In genomic region chr6:33744001-33744848, GRCh38 we compare ENCODE assay signal across 1 cellular context.
TF ChIP-seq lines count a peak whose summit lies in the region.

No MANE protein-coding gene starts in this region.

TF ChIP-seq in HEK293, 187 proteins besides CTCF, POLR2A, EP300 and RAD21 (continued from another document and continues in another):
- TF ChIP-seq ZNF449 (tag by site-specific recombination; IDR thresholded peaks at IDR 0.05) (no peak), ZNF645 (tag by site-specific recombination; IDR thresholded peaks at IDR 0.05) (no peak), ZBTB21 (tag by site-specific recombination; IDR thresholded peaks at IDR 0.05) (0 out of 2 replicates have a peak, but pooled peaks have one; percentile 16), ZNF416 (tag by site-specific recombination; IDR thresholded peaks at IDR 0.05) (no peak), ZNF571 (tag by site-specific recombination; IDR thresholded peaks at IDR 0.05) (no peak), ZNF37A (tag by site-specific recombination; IDR thresholded peaks at IDR 0.05) (no peak), ZNF549 (tag by site-specific recombination; IDR thresholded peaks at IDR 0.05) (no peak), WT1 (tag by site-specific recombination; IDR thresholded peaks at IDR 0.05) (peak; percentile 55), ZNF560 (tag by site-specific recombination; IDR thresholded peaks at IDR 0.05; ENCODE audit: borderline replicate concordance) (no peak), OVOL3 (tag by site-specific recombination; IDR thresholded peaks at IDR 0.05) (no peak), HIC1 (tag by site-specific recombination; IDR thresholded peaks at IDR 0.05) (no peak), ZNF239 (tag by site-specific recombination; IDR thresholded peaks at IDR 0.05) (no peak), ZNF18 (tag by site-specific recombination; IDR thresholded peaks at IDR 0.05) (peak; percentile 85), ZNF248 (tag by site-specific recombination; IDR thresholded peaks at IDR 0.05) (no peak), ZNF624 (tag by site-specific recombination; IDR thresholded peaks at IDR 0.05) (no peak), FEZF1 (tag by site-specific recombination; IDR thresholded peaks at IDR 0.05) (no peak), ZNF174 (tag by site-specific recombination; IDR thresholded peaks at IDR 0.05) (no peak), ZNF112 (tag by site-specific recombination; IDR thresholded peaks at IDR 0.05) (no peak), ZNF202 (tag by site-specific recombination; IDR thresholded peaks at IDR 0.05; ENCODE audit: borderline replicate concordance) (no peak), ZNF2 (tag by site-specific recombination; IDR thresholded peaks at IDR 0.05) (0 out of 2 replicates have a peak, but pooled peaks have one; percentile 75), ZSCAN16 (tag by site-specific recombination; IDR thresholded peaks at IDR 0.05) (no peak), ZNF426 (tag by site-specific recombination; IDR thresholded peaks at IDR 0.05) (no peak), ZNF398 (tag by site-specific recombination; IDR thresholded peaks at IDR 0.05) (peak; percentile 64), BCL11A (tag by site-specific recombination; IDR thresholded peaks at IDR 0.05; ENCODE audit: low read depth) (peak; percentile 47; the same call in 1 of the 2 replicates), ZNF24 (tag by site-specific recombination; IDR thresholded peaks at IDR 0.05) (peak; percentile 78; the same call in 1 of the 2 replicates), ZNF837 (tag by site-specific recombination; IDR thresholded peaks at IDR 0.05) (no peak), ZNF776 (tag by site-specific recombination; IDR thresholded peaks at IDR 0.05; ENCODE audit: borderline replicate concordance) (no peak), GLI2 (tag by site-specific recombination; IDR thresholded peaks at IDR 0.05; ENCODE audit: borderline replicate concordance, low read depth) (no peak), OSR2 (tag by site-specific recombination; IDR thresholded peaks at IDR 0.05) (no peak), ZNF623 (tag by site-specific recombination; IDR thresholded peaks at IDR 0.05) (no peak), ZNF610 (tag by site-specific recombination; IDR thresholded peaks at IDR 0.05; ENCODE audit: borderline replicate concordance) (no peak), KLF10 (tag by site-specific recombination; IDR thresholded peaks at IDR 0.05) (no peak), ZNF510 (tag by site-specific recombination; IDR thresholded peaks at IDR 0.05; ENCODE audit: insufficient replicate concordance) (no peak), BCL6B (tag by site-specific recombination; IDR thresholded peaks at IDR 0.05) (no peak), PATZ1 (tag by site-specific recombination; IDR thresholded peaks at IDR 0.05) (peak; percentile 72), ZFHX2 (tag by site-specific recombination; conservative IDR thresholded peaks at IDR 0.05) (peak; percentile 97), AEBP2 (tag by site-specific recombination; IDR thresholded peaks at IDR 0.05; ENCODE audit: borderline replicate concordance) (no peak), KLF8 (tag by site-specific recombination; IDR thresholded peaks at IDR 0.05) (peak; percentile 72), ZNF677 (tag by site-specific recombination; IDR thresholded peaks at IDR 0.05) (no peak), ZNF747 (tag by site-specific recombination; IDR thresholded peaks at IDR 0.05) (no peak), ZNF132 (tag by site-specific recombination; IDR thresholded peaks at IDR 0.05; ENCODE audit: borderline replicate concordance) (no peak), ZNF366 (tag by site-specific recombination; conservative IDR thresholded peaks at IDR 0.05) (0 out of 2 replicates have a peak, but pooled peaks have one; percentile 19), KLF1 (tag by site-specific recombination; IDR thresholded peaks at IDR 0.05) (no peak; the same call in 1 of the 2 replicates), ZBTB44 (tag by site-specific recombination; IDR thresholded peaks at IDR 0.05) (peak; percentile 55), ZNF280D (tag by site-specific recombination; IDR thresholded peaks at IDR 0.05) (no peak), ZNF76 (tag by site-specific recombination; IDR thresholded peaks at IDR 0.05; ENCODE audit: borderline replicate concordance, low read depth) (no peak), EGR2 (tag by site-specific recombination; IDR thresholded peaks at IDR 0.05; ENCODE audit: low read depth) (peak; percentile 88)
